ENCODE assay signal across 1 cellular context in genomic region chr18:62767321-62767720, GRCh38.
TF ChIP-seq lines count a peak whose summit lies in the region.

No MANE protein-coding gene starts in this region.

TF ChIP-seq in GM23338, 12 proteins besides CTCF, POLR2A, EP300 and RAD21 (continued from another document):
- TF ChIP-seq ZNF462 (CRISPR knock-in tag; IDR thresholded peaks at IDR 0.05), result no peak
- TF ChIP-seq STAT1 (IDR thresholded peaks at IDR 0.05; ENCODE audit: unreplicated experiment), result no peak
- no peak for TF ChIP-seq NANOG (IDR thresholded peaks at IDR 0.05; ENCODE audit: borderline replicate concordance)
- TF ChIP-seq ETS1 (IDR thresholded peaks at IDR 0.05), result no peak
- TF ChIP-seq POLR2AphosphoS5 (IDR thresholded peaks at IDR 0.05; ENCODE audit: low read depth), result no peak
- no peak for TF ChIP-seq EZH2 (IDR thresholded peaks at IDR 0.05; ENCODE audit: low read depth, unreplicated experiment)
- no peak for TF ChIP-seq ZNF331 (CRISPR knock-in tag; IDR thresholded peaks at IDR 0.05; ENCODE audit: low read depth)
